In genomic region chrX:33906971-33907370, GRCh38 we compare ENCODE assay signal across 1 cellular context.
TF ChIP-seq lines count a peak whose summit lies in the region.

No MANE protein-coding gene starts in this region.

TF ChIP-seq in GM23338, 12 proteins besides CTCF, POLR2A, EP300 and RAD21 (continued from another document):
- no peak for TF ChIP-seq REST (IDR thresholded peaks at IDR 0.05; ENCODE audit: unreplicated experiment)
- no peak for TF ChIP-seq JUNB (IDR thresholded peaks at IDR 0.05; ENCODE audit: unreplicated experiment)
